In the genomic region with DNA sequence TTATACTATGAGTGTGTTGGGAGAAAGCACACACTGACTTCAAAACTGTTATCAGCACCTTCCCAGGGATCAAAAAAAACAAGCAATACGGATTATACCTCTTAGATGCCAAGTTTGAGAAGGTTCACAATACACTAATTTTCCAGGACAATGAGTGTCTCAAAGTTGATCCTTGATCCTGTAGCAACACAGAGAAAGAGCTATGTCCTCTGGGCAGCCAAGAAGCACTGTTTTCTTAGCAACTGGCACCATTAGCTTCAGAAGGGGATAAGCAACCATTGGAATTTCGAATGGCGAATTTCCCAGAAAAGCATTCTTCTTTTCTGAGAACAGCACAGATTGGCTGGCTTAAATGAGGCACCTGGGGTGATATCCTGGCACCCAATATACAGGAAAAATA, we compare ENCODE assay signal across 20 cellular contexts.
"Had no signal": no experiment of that assay in that cellular context is flagged by ENCODE, and none has a peak within 500 bp of the region (broad histone marks: within the 10 kb centered on the region; RNA-seq: fewer than 3 reads in every experiment).

No MANE protein-coding gene starts in this region.

- H3K4me3 ChIP-seq: cardiac muscle cell, mucosa of descending colon, pancreas, testis, vagina had no signal

- H3K27ac ChIP-seq: cardiac muscle cell, epithelial cell of prostate, pancreas, testis, vagina had no signal

- DNase-seq: activated B cell treated with CpG ODN at 0.5 μM for 24 hours; activated CD4-positive, alpha-beta T cell treated with anti-CD3 and anti-CD28 coated beads for 36 hours; activated CD4-positive, alpha-beta T cell treated with anti-CD3 and anti-CD28 coated beads, Interleukin-2, amount 50 U/mL, for 4 hours; activated CD8-positive, alpha-beta memory T cell treated with anti-CD3 and anti-CD28 coated beads for 24 hours; activated CD8-positive, alpha-beta memory T cell treated with anti-CD3 and anti-CD28 coated beads, Interleukin-2, amount 50 U/mL, for 4 hours; activated naive CD4-positive, alpha-beta T cell; activated naive CD8-positive, alpha-beta T cell treated with anti-CD3 and anti-CD28 coated beads for 36 hours; activated T-cell treated with anti-CD3 and anti-CD28 coated beads, Interleukin-2, amount 50 U/mL, for 24 hours; mucosa of descending colon; nephron progenitor cell; pancreas; small intestine; T-helper 17 cell; testis had no signal

- ATAC-seq: activated CD4-positive, alpha-beta T cell treated with anti-CD3 and anti-CD28 coated beads for 36 hours; activated T-helper 17 cell treated with anti-CD3 and anti-CD28 coated beads, Interleukin-2, amount 50 U/mL, for 72 hours; mucosa of descending colon; pancreas; sciatic nerve; stimulated activated memory B cell treated with anti-CD40 and anti-IgM and Interleukin-4, amounts not matched to agents 10 μg/mL and 1 μg/mL and 100 μg/mL, for 72 hours; T-helper 17 cell had no signal

- H3K4me1 ChIP-seq: pancreas, testis, vagina had no signal

- H3K9me3 ChIP-seq: mucosa of descending colon, pancreas, testis, vagina had no signal

- H3K27me3 ChIP-seq: cardiac muscle cell, testis, vagina had no signal

- H3K36me3 ChIP-seq: cardiac muscle cell, pancreas, vagina had no signal
